In genomic region chr18:48371854-48372598, GRCh38 we compare ENCODE assay signal across 2 cellular contexts.
A peak's percentile ranks its signal among the peaks of the same experiment; 100 is the strongest.
TF ChIP-seq lines count a peak whose summit lies in the region.

No MANE protein-coding gene starts in this region.

TF ChIP-seq in Ishikawa, 13 proteins besides CTCF, POLR2A, EP300 and RAD21:
- no peak for TF ChIP-seq CEBPB (IDR thresholded peaks at IDR 0.05)
- peak; percentile 73 for TF ChIP-seq USF1 (IDR thresholded peaks at IDR 0.05)

TF ChIP-seq in K562, 482 proteins besides CTCF, POLR2A, EP300 and RAD21:
- TF ChIP-seq RAD51 (IDR thresholded peaks at IDR 0.05; ENCODE audit: borderline replicate concordance, low read depth), result peak; percentile 72
- no peak for TF ChIP-seq STAT5A (IDR thresholded peaks at IDR 0.05; ENCODE audit: borderline replicate concordance, low read length)
- no peak for TF ChIP-seq KDM1A (IDR thresholded peaks at IDR 0.05)
- peak; percentile 10 for TF ChIP-seq RBM25 (IDR thresholded peaks at IDR 0.05; ENCODE audit: low read depth, low read length, severe bottlenecking)
- no peak for TF ChIP-seq YBX1 (IDR thresholded peaks at IDR 0.05)
- peak; percentile 29; the same call in 1 of the 2 replicates for TF ChIP-seq L3MBTL2 (IDR thresholded peaks at IDR 0.05)
- TF ChIP-seq NFYB (IDR thresholded peaks at IDR 0.05; ENCODE audit: extremely low read depth, insufficient read length), result peak; percentile 80
- TF ChIP-seq FOSL1 (tag; conservative IDR thresholded peaks at IDR 0.05), result no peak
- no peak for TF ChIP-seq ZNF395 (CRISPR knock-in tag; IDR thresholded peaks at IDR 0.05)
- TF ChIP-seq ZFPM2 (CRISPR knock-in tag; IDR thresholded peaks at IDR 0.05), result no peak
- peak; percentile 87 for TF ChIP-seq USF2 (CRISPR knock-in tag; IDR thresholded peaks at IDR 0.05)
- TF ChIP-seq USF1 (CRISPR knock-in tag; IDR thresholded peaks at IDR 0.05), result peak; percentile 70
- TF ChIP-seq FOS (IDR thresholded peaks at IDR 0.05; ENCODE audit: extremely low read depth, insufficient read length), result peak; percentile 21
- TF ChIP-seq ZNF165 (CRISPR knock-in tag; IDR thresholded peaks at IDR 0.05; ENCODE audit: borderline replicate concordance), result no peak
- TF ChIP-seq CREB3 (tag; conservative IDR thresholded peaks at IDR 0.05; ENCODE audit: low read depth), result no peak
